23 cellular contexts compared by ENCODE assay signal in genomic region chr10:34348917-34349509, GRCh38.
"Had no signal": no experiment of that assay in that cellular context is flagged by ENCODE, and none has a peak within 500 bp of the region (broad histone marks: within the 10 kb centered on the region; RNA-seq: fewer than 3 reads in every experiment).

No MANE protein-coding gene starts in this region.

- H3K4me1 ChIP-seq: left ventricle myocardium inferior, prostate gland had no signal

- H3K27ac ChIP-seq: adrenal gland, ascending aorta, brain microvascular endothelial cell, left ventricle myocardium inferior, neutrophil, ovary, prostate gland, tibial artery had no signal

- ATAC-seq: activated CD4-positive, alpha-beta T cell treated with anti-CD3 and anti-CD28 coated beads for 36 hours; activated T-helper 17 cell treated with anti-CD3 and anti-CD28 coated beads, Interleukin-2, amount 50 U/mL, for 72 hours; esophagus mucosa had no signal

- H3K9me3 ChIP-seq: adrenal gland, ascending aorta, left ventricle myocardium inferior, neutrophil, ovary, prostate gland, tibial artery had no signal

- H3K27me3 ChIP-seq: adrenal gland, ascending aorta, brain microvascular endothelial cell, neutrophil, ovary, tibial artery had no signal

- H3K4me3 ChIP-seq: adrenal gland, ascending aorta, left ventricle myocardium inferior, ovary, prostate gland, tibial artery had no signal

- DNase-seq: activated B cell treated with CpG ODN at 0.5 μM for 24 hours; activated CD4-positive, alpha-beta T cell treated with anti-CD3 and anti-CD28 coated beads for 36 hours; activated CD4-positive, alpha-beta T cell treated with anti-CD3 and anti-CD28 coated beads, Interleukin-2, amount 50 U/mL, for 4 hours; activated CD8-positive, alpha-beta memory T cell treated with anti-CD3 and anti-CD28 coated beads for 24 hours; activated CD8-positive, alpha-beta memory T cell treated with anti-CD3 and anti-CD28 coated beads, Interleukin-2, amount 50 U/mL, for 4 hours; activated naive CD4-positive, alpha-beta T cell; activated T-cell treated with anti-CD3 and anti-CD28 coated beads, Interleukin-2, amount 50 U/mL, for 24 hours; adrenal gland; brain microvascular endothelial cell; central memory CD4-positive, alpha-beta T cell; effector memory CD4-positive, alpha-beta T cell; foreskin melanocyte; left ventricle myocardium inferior; ovary; stimulated activated CD4-positive, alpha-beta T cell treated with anti-CD3 and anti-CD28 coated beads, Interleukin-4, amount 100 ng/mL, for 24 hours; substantia nigra; tibial artery had no signal

- H3K36me3 ChIP-seq: adrenal gland, ascending aorta, brain microvascular endothelial cell, neutrophil, ovary, prostate gland had no signal

- FAIRE-seq: endothelial cell of umbilical vein had no signal
